In genomic region chr3:37945803-37946530, GRCh38 we compare ENCODE assay signal across 9 cellular contexts. TPM values are rescaled to one million over a fixed set of nuclear protein-coding genes. Genes with fewer than 3 reads are reported as not detected.
DNase-seq lines count a peak whose midpoint lies in the region; ATAC-seq and TF ChIP-seq lines count a peak whose summit lies in the region.
"Had no signal": no experiment of that assay in that cellular context is flagged by ENCODE, and none has a peak within 500 bp of the region (broad histone marks: within the 10 kb centered on the region; RNA-seq: fewer than 3 reads in every experiment).

No MANE protein-coding gene starts in this region.

- peak; percentile 70 for TF ChIP-seq EP300 in Ishikawa (IDR thresholded peaks at IDR 0.05; ENCODE audit: borderline replicate concordance)
- no peak for TF ChIP-seq EP300 in upper lobe of left lung (IDR thresholded peaks at IDR 0.05)

- TF ChIP-seq POLR2A in lower leg skin (IDR thresholded peaks at IDR 0.05) (no peak), upper lobe of left lung (IDR thresholded peaks at IDR 0.05) (no peak)

- no peak overlapping the region for H3K9ac ChIP-seq in colonic mucosa (ENCODE audit: low read depth in 2 of 2, low read length in 2 of 2)

- peaks cover 25% of the 10 kb centered on the region for H3K4me1 ChIP-seq in colonic mucosa
- H3K4me1 ChIP-seq in upper lobe of left lung, result peaks cover 61 to 71% (median 67%) of the 10 kb centered on the region in 4 donors
- no peaks in the 10 kb centered on the region for H3K4me1 ChIP-seq in naive thymus-derived CD4-positive, alpha-beta T cell (ENCODE audit: control insufficient read depth in 2 of 2, insufficient read depth in 2 of 2, low read length in 2 of 2)

- H3K9me3 ChIP-seq in colonic mucosa (no peaks in the 10 kb centered on the region), upper lobe of left lung (no peaks in the 10 kb centered on the region)
- H3K9me3 ChIP-seq in naive thymus-derived CD4-positive, alpha-beta T cell (ENCODE audit: control insufficient read depth in 2 of 3, low read length in 3 of 3), result no peaks in the 10 kb centered on the region

- ATAC-seq in upper lobe of left lung (ENCODE audit: low FRiP score in 2 of 2) (peak; percentile 53 to 68), HG03135 (IDR thresholded peaks at IDR 0.05; ENCODE audit: unreplicated experiment) (no peak), GM18858 (IDR thresholded peaks at IDR 0.05; ENCODE audit: unreplicated experiment) (no peak)
- no peak for ATAC-seq in naive thymus-derived CD4-positive, alpha-beta T cell

- H3K27me3 ChIP-seq in colonic mucosa (no peaks in the 10 kb centered on the region), upper lobe of left lung (no peaks in the 10 kb centered on the region)
- H3K27me3 ChIP-seq in naive thymus-derived CD4-positive, alpha-beta T cell (ENCODE audit: control insufficient read depth in 2 of 2, insufficient read depth in 2 of 2, low read length in 2 of 2), result no peaks in the 10 kb centered on the region

- DNase-seq in colonic mucosa, result no peak
- DNase-seq in lower leg skin (ENCODE audit: low spot score in 2 of 2), result peak; percentile 68 to 90
- no peak for DNase-seq in upper lobe of left lung
- no peak for DNase-seq in AG08395 (ENCODE audit: low spot score)
- no peak for DNase-seq in naive thymus-derived CD4-positive, alpha-beta T cell
- DNase-seq: NCI-H187 treated with DMSO at 0.1 percent for 48 hours had no signal

- no peaks in the 10 kb centered on the region for H3K36me3 Mint-ChIP-seq in naive thymus-derived CD4-positive, alpha-beta T cell

- peaks cover 0 to 1% (median 0%) of the 10 kb centered on the region in 11 donors for H3K9me3 Mint-ChIP-seq in naive thymus-derived CD4-positive, alpha-beta T cell

- no peaks in the 10 kb centered on the region for H3K36me3 ChIP-seq in colonic mucosa
- H3K36me3 ChIP-seq in upper lobe of left lung, result no peaks in the 10 kb centered on the region
- H3K36me3 ChIP-seq in naive thymus-derived CD4-positive, alpha-beta T cell (ENCODE audit: control insufficient read depth in 2 of 3, insufficient read depth in 3 of 3, low read length in 3 of 3), result no peaks in the 10 kb centered on the region

- intact Hi-C loops in colonic mucosa (cut with DNase I), result no loop called here
- intact Hi-C loops in lower leg skin (cut with DNase I; ENCODE audit: low total_unique reads), result no loop called here
- intact Hi-C loops in naive thymus-derived CD4-positive, alpha-beta T cell (cut with micrococcal nuclease), result no loop called here

- H3K4me3 Mint-ChIP-seq in naive thymus-derived CD4-positive, alpha-beta T cell, result no peak overlapping the region

- H3K27ac Mint-ChIP-seq in naive thymus-derived CD4-positive, alpha-beta T cell, result peak overlapping the region in 1 of 9 donors; percentile 67

- H3K27ac ChIP-seq in colonic mucosa (peak overlapping the region; percentile 62), upper lobe of left lung (peak overlapping the region; percentile 50 to 73 (median 66))
- H3K27ac ChIP-seq in naive thymus-derived CD4-positive, alpha-beta T cell (ENCODE audit: low read depth, low read length), result no peak overlapping the region

- peaks cover 0 to 6% (median 0%) of the 10 kb centered on the region in 7 donors for H3K4me1 Mint-ChIP-seq in naive thymus-derived CD4-positive, alpha-beta T cell

- WGBS in lower leg skin, 2 donors, result 19 to 20% methylated on average over 8 of the region's 8 CpGs
- WGBS in upper lobe of left lung, 2 donors, result 26 to 28% methylated on average over 8 of the region's 8 CpGs

- no peak overlapping the region for H3K4me3 ChIP-seq in colonic mucosa
- no peak overlapping the region for H3K4me3 ChIP-seq in lower leg skin (ENCODE audit: low read depth, poor library complexity, severe bottlenecking)
- no peak overlapping the region for H3K4me3 ChIP-seq in upper lobe of left lung
- no peak overlapping the region for H3K4me3 ChIP-seq in naive thymus-derived CD4-positive, alpha-beta T cell (ENCODE audit: low read length)

- TF ChIP-seq CTCF in colonic mucosa (IDR thresholded peaks at IDR 0.05), result no peak
- no peak for TF ChIP-seq CTCF in lower leg skin (IDR thresholded peaks at IDR 0.05)
- no peak for TF ChIP-seq CTCF in upper lobe of left lung (IDR thresholded peaks at IDR 0.05)

- CTCF ChIA-PET in naive thymus-derived CD4-positive, alpha-beta T cell (lab: Charles Lee), result interaction anchor here (0.6 to 0.8 kb wide), 2 partner anchors 10 to 29 kb away, joined by 3 to 4 read pairs; no protein-coding TSS in a partner anchor

- no peaks in the 10 kb centered on the region for H3K27me3 Mint-ChIP-seq in naive thymus-derived CD4-positive, alpha-beta T cell

- no peak for TF ChIP-seq RAD21 in Ishikawa (IDR thresholded peaks at IDR 0.05; ENCODE audit: low read depth)

- POLR2A ChIA-PET in naive thymus-derived CD4-positive, alpha-beta T cell (lab: Charles Lee), result no interaction called here

TF ChIP-seq in Ishikawa, 13 proteins besides CTCF, POLR2A, EP300 and RAD21:
- TF ChIP-seq FOXM1 (IDR thresholded peaks at IDR 0.05; ENCODE audit: borderline replicate concordance, low read depth) (peak; percentile 40; the same call in 1 of the 2 replicates), YY1 (IDR thresholded peaks at IDR 0.05; ENCODE audit: low read depth) (no peak), CEBPB (IDR thresholded peaks at IDR 0.05) (no peak), TAF1 (IDR thresholded peaks at IDR 0.05; ENCODE audit: low read depth) (no peak), TEAD4 (IDR thresholded peaks at IDR 0.05) (peak; percentile 94), EGR1 (IDR thresholded peaks at IDR 0.05) (no peak), TCF12 (IDR thresholded peaks at IDR 0.05; ENCODE audit: low read depth) (peak; percentile 77), CREB1 (IDR thresholded peaks at IDR 0.05; ENCODE audit: low read depth) (no peak), USF1 (IDR thresholded peaks at IDR 0.05) (no peak), NFIC (IDR thresholded peaks at IDR 0.05) (peak; percentile 79), ZBTB7A (IDR thresholded peaks at IDR 0.05; ENCODE audit: low read depth) (no peak)
- TF ChIP-seq, protein P1, sequence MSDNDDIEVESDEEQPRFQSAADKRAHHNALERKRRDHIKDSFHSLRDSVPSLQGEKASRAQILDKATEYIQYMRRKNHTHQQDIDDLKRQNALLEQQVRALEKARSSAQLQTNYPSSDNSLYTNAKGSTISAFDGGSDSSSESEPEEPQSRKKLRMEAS (IDR thresholded peaks at IDR 0.05), result 0 out of 2 replicates have a peak, but pooled peaks have one; percentile 27
- TF ChIP-seq, protein P2, sequence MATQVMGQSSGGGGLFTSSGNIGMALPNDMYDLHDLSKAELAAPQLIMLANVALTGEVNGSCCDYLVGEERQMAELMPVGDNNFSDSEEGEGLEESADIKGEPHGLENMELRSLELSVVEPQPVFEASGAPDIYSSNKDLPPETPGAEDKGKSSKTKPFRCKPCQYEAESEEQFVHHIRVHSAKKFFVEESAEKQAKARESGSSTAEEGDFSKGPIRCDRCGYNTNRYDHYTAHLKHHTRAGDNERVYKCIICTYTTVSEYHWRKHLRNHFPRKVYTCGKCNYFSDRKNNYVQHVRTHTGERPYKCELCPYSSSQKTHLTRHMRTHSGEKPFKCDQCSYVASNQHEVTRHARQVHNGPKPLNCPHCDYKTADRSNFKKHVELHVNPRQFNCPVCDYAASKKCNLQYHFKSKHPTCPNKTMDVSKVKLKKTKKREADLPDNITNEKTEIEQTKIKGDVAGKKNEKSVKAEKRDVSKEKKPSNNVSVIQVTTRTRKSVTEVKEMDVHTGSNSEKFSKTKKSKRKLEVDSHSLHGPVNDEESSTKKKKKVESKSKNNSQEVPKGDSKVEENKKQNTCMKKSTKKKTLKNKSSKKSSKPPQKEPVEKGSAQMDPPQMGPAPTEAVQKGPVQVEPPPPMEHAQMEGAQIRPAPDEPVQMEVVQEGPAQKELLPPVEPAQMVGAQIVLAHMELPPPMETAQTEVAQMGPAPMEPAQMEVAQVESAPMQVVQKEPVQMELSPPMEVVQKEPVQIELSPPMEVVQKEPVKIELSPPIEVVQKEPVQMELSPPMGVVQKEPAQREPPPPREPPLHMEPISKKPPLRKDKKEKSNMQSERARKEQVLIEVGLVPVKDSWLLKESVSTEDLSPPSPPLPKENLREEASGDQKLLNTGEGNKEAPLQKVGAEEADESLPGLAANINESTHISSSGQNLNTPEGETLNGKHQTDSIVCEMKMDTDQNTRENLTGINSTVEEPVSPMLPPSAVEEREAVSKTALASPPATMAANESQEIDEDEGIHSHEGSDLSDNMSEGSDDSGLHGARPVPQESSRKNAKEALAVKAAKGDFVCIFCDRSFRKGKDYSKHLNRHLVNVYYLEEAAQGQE (IDR thresholded peaks at IDR 0.05; ENCODE audit: low read depth), result no peak

RNA-seq across cellular contexts. Expression of gene VILL, which starts 44.6 kb away (rescaled TPM):
- total RNA-seq in colonic mucosa, result 100 to 1,000 TPM; 155 to 166 TPM
- 10 to 100 TPM in 3 of 4 donors, 1 to 10 TPM in 1; 8.9 to 20.1 (median 18.0) TPM for total RNA-seq in lower leg skin
- 10 to 100 TPM in 5 of 6 donors, 1 to 10 TPM in 1; 5.6 to 41.9 (median 19.0) TPM for total RNA-seq in upper lobe of left lung
- 10 to 100 TPM; 22.4 to 43.3 (median 29.5) TPM for total RNA-seq in naive thymus-derived CD4-positive, alpha-beta T cell
- polyA plus RNA-seq in naive thymus-derived CD4-positive, alpha-beta T cell, result 10 to 100 TPM; 15.7 to 28.9 TPM

Comparison
In these comparisons a context has a peak if more than half of its experiments do, and no peak if none do; other contexts are left out.
1. DNase-seq: peak in lower leg skin (2 of 2); none in colonic mucosa (single experiment), upper lobe of left lung (0 of 2), AG08395 (single experiment) and naive thymus-derived CD4-positive, alpha-beta T cell (0 of 9).
2. ATAC-seq: peak in upper lobe of left lung (2 of 2); none in HG03135 (single experiment), GM18858 (single experiment) and naive thymus-derived CD4-positive, alpha-beta T cell (single experiment).